Comparison of ENCODE assay signal across 18 cellular contexts in genomic region chr6:147560670-147561069, GRCh38. TPM values are rescaled to one million over a fixed set of nuclear protein-coding genes. Genes with fewer than 3 reads are reported as not detected.
DNase-seq lines count a peak whose midpoint lies in the region; ATAC-seq and FAIRE-seq lines count a peak whose summit lies in the region.
"Had no signal": no experiment of that assay in that cellular context is flagged by ENCODE, and none has a peak within 500 bp of the region (broad histone marks: within the 10 kb centered on the region; RNA-seq: fewer than 3 reads in every experiment).

No MANE protein-coding gene starts in this region.

- peak; percentile 12 for FAIRE-seq in GM18507 (lab: Jason Lieb, UNC)

- no peak for DNase-seq in GM18507 (ENCODE audit: extremely low spot score, insufficient read length, low read depth)
- no peak for DNase-seq in left colon
- no peak for DNase-seq in activated T-cell treated with anti-CD3 and anti-CD28 coated beads, Interleukin-2, amount 50 U/mL, for 1 hour
- DNase-seq: DMS79 treated with DMSO at 0.1 percent for 48 hours, GOT3, Kasumi-1, MG63, NCI-H1092 treated with DMSO at 0.1 percent for 48 hours, NCI-H2081 treated with DMSO at 0.1 percent for 48 hours, NCI-H510A, NCI-H748 treated with DMSO at 0.1 percent for 48 hours, OCI-M1, Right ventricle myocardium superior had no signal

- peak; percentile 74 for ATAC-seq in GM19395 (IDR thresholded peaks at IDR 0.05; ENCODE audit: unreplicated experiment)
- ATAC-seq in HG03196 (IDR thresholded peaks at IDR 0.05; ENCODE audit: unreplicated experiment), result peak; percentile 58
- peak; percentile 65 for ATAC-seq in left colon
- no peak for ATAC-seq in GM18909 (IDR thresholded peaks at IDR 0.05; ENCODE audit: poor library complexity, unreplicated experiment)
- no peak for ATAC-seq in GM21723 (IDR thresholded peaks at IDR 0.05; ENCODE audit: unreplicated experiment)

- intact Hi-C loops in left colon (cut with DNase I, micrococcal nuclease), result no loop called here

RNA-seq across cellular contexts. Expression of gene SAMD5, which starts 52.2 kb away (rescaled TPM):
- 10 to 100 TPM in 1 of 2 donors, 1 to 10 TPM in 1; 8.1 to 13.4 TPM for total RNA-seq in left colon
- total RNA-seq: B cell had no signal

Comparison
In these comparisons a context has a peak if more than half of its experiments do, and no peak if none do; other contexts are left out.
1. ATAC-seq: peak in GM19395 (single experiment), HG03196 (single experiment) and left colon (single experiment); none in GM18909 (single experiment) and GM21723 (single experiment).